Comparison of ENCODE assay signal across 16 cellular contexts in the genomic region with DNA sequence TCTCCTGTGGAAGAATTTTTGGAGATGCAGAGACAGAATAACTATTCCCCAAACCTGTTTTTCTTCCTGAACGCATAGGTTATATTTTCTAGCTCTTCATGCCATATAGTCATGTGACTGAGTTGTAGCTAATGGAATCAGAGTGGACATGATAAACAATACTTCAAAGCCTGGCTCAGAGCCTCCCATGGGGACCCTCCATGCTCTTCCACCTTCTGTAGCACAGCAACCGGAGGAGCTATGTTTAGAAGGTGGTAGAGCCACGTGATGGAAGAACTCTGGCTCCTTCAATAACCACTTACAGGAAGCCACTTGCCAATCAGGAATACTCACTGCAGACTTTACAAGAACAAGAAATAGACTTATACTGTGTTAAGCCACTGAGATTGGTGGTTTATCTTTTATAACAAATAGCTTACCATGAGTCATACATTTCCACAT. TPM values are rescaled to one million over a fixed set of nuclear protein-coding genes. Genes with fewer than 3 reads are reported as not detected.
DNase-seq lines count a peak whose midpoint lies in the region; ATAC-seq and TF ChIP-seq lines count a peak whose summit lies in the region.
"Had no signal": no experiment of that assay in that cellular context is flagged by ENCODE, and none has a peak within 500 bp of the region (broad histone marks: within the 10 kb centered on the region; RNA-seq: fewer than 3 reads in every experiment).

No MANE protein-coding gene starts in this region.

- no peaks in the 10 kb centered on the region for H3K36me3 Mint-ChIP-seq in glutamatergic neuron (ENCODE audit: unreplicated experiment)
- peaks cover 20% of the 10 kb centered on the region for H3K36me3 Mint-ChIP-seq in activated CD8-positive, alpha-beta T cell treated with anti-CD3 and anti-CD28 coated beads for 36 hours (ENCODE audit: low read depth)

- H3K9me3 ChIP-seq in A673 (ENCODE audit: low read depth, low read length, poor library complexity, severe bottlenecking): no peaks in the 10 kb centered on the region

- POLR2A ChIA-PET in A673 (lab: Charles Lee; ENCODE audit: low non-redundant PET): no interaction called here
- POLR2A ChIA-PET in activated CD8-positive, alpha-beta T cell treated with anti-CD3 and anti-CD28 coated beads for 36 hours (lab: Charles Lee): no interaction called here

- H3K4me3 ChIP-seq in A673 (ENCODE audit: low read depth, low read length, poor library complexity, severe bottlenecking): no peak overlapping the region

- intact Hi-C loops in A673 (cut with micrococcal nuclease; ENCODE audit: unreplicated experiment): no loop called here
- intact Hi-C loops in activated CD8-positive, alpha-beta T cell treated with anti-CD3 and anti-CD28 coated beads for 36 hours (cut with micrococcal nuclease): no loop called here

- CTCF ChIA-PET in A673 (lab: Charles Lee): no interaction called here
- CTCF ChIA-PET in activated CD8-positive, alpha-beta T cell treated with anti-CD3 and anti-CD28 coated beads for 36 hours (lab: Charles Lee): interaction anchor here (0.8 kb wide), 1 partner anchor 19 kb away, joined by 3 read pairs; no protein-coding TSS in a partner anchor

- peaks cover 8% of the 10 kb centered on the region for H3K36me3 ChIP-seq in A673 (ENCODE audit: insufficient read depth, low read length, poor library complexity, severe bottlenecking)

- H3K9me3 Mint-ChIP-seq in glutamatergic neuron (ENCODE audit: unreplicated experiment): no peaks in the 10 kb centered on the region
- no peaks in the 10 kb centered on the region for H3K9me3 Mint-ChIP-seq in activated CD8-positive, alpha-beta T cell treated with anti-CD3 and anti-CD28 coated beads for 36 hours
- H3K9me3 Mint-ChIP-seq: activated T-cell treated with anti-CD3 and anti-CD28 coated beads, Interleukin-2, amount 50 U/mL, for 72 hours; central memory CD8-positive, alpha-beta T cell; T-cell had no signal

- no peaks in the 10 kb centered on the region for H3K27me3 ChIP-seq in A673 (replicated peaks; ENCODE audit: insufficient read depth, low read depth, low read length, poor library complexity)

- H3K4me3 Mint-ChIP-seq in glutamatergic neuron (ENCODE audit: unreplicated experiment): peak overlapping the region; percentile 58
- H3K4me3 Mint-ChIP-seq in activated CD8-positive, alpha-beta T cell treated with anti-CD3 and anti-CD28 coated beads for 36 hours: no peak overlapping the region
- H3K4me3 Mint-ChIP-seq: activated T-cell treated with anti-CD3 and anti-CD28 coated beads, Interleukin-2, amount 50 U/mL, for 72 hours; B cell; central memory CD8-positive, alpha-beta T cell; stimulated activated naive B cell treated with anti-CD40 and anti-IgM and Interleukin-4, amounts not matched to agents 10 μg/mL and 1 μg/mL and 100 μg/mL, for 72 hours; T-cell had no signal

- H3K4me1 Mint-ChIP-seq in glutamatergic neuron (ENCODE audit: low read depth, unreplicated experiment): peaks cover 26% of the 10 kb centered on the region
- H3K4me1 Mint-ChIP-seq in activated CD8-positive, alpha-beta T cell treated with anti-CD3 and anti-CD28 coated beads for 36 hours (ENCODE audit: low read depth): no peaks in the 10 kb centered on the region
- H3K4me1 Mint-ChIP-seq: B cell; central memory CD8-positive, alpha-beta T cell; stimulated activated naive B cell treated with anti-CD40 and anti-IgM and Interleukin-4, amounts not matched to agents 10 μg/mL and 1 μg/mL and 100 μg/mL, for 72 hours; T-cell had no signal

- no TSS peak for BruUV-seq in A673 (replicated peaks; lab: Mats Ljungman, UMichigan)

- peaks cover 5% of the 10 kb centered on the region for H3K4me1 ChIP-seq in A673 (ENCODE audit: insufficient read depth, low read length, poor library complexity, severe bottlenecking)

- ATAC-seq in HG03175 (IDR thresholded peaks at IDR 0.05; ENCODE audit: unreplicated experiment): no peak
- ATAC-seq in activated CD8-positive, alpha-beta T cell treated with anti-CD3 and anti-CD28 coated beads for 36 hours: no peak
- ATAC-seq: activated T-cell treated with anti-CD3 and anti-CD28 coated beads, Interleukin-2, amount 50 U/mL, for 72 hours; stimulated activated naive B cell treated with anti-CD40 and anti-IgM and Interleukin-4, amounts not matched to agents 10 μg/mL and 1 μg/mL and 100 μg/mL, for 72 hours; T-cell had no signal

- H3K27ac Mint-ChIP-seq in glutamatergic neuron (ENCODE audit: unreplicated experiment): peak overlapping the region; percentile 83
- no peak overlapping the region for H3K27ac Mint-ChIP-seq in activated CD8-positive, alpha-beta T cell treated with anti-CD3 and anti-CD28 coated beads for 36 hours
- H3K27ac Mint-ChIP-seq: activated T-cell treated with anti-CD3 and anti-CD28 coated beads, Interleukin-2, amount 50 U/mL, for 72 hours; B cell; stimulated activated naive B cell treated with anti-CD40 and anti-IgM and Interleukin-4, amounts not matched to agents 10 μg/mL and 1 μg/mL and 100 μg/mL, for 72 hours; T-cell had no signal

- H3K27me3 Mint-ChIP-seq in glutamatergic neuron (ENCODE audit: unreplicated experiment): no peaks in the 10 kb centered on the region
- H3K27me3 Mint-ChIP-seq in activated CD8-positive, alpha-beta T cell treated with anti-CD3 and anti-CD28 coated beads for 36 hours: no peaks in the 10 kb centered on the region
- H3K27me3 Mint-ChIP-seq: B cell; central memory CD8-positive, alpha-beta T cell; stimulated activated naive B cell treated with anti-CD40 and anti-IgM and Interleukin-4, amounts not matched to agents 10 μg/mL and 1 μg/mL and 100 μg/mL, for 72 hours; T-cell had no signal

- H3K27ac ChIP-seq in A673 (ENCODE audit: low read depth, low read length, poor library complexity, severe bottlenecking): no peak overlapping the region
- H3K27ac ChIP-seq: epithelial cell of prostate had no signal

- peak; percentile 15 for DNase-seq in A673 (ENCODE audit: low spot score)
- peak; percentile 14 for DNase-seq in H4 (ENCODE audit: low spot score)
- DNase-seq in UCSD-AML1 (lab: John Stamatoyannopoulos, UW; ENCODE audit: unreplicated experiment): peak; percentile 11
- DNase-seq in glutamatergic neuron: peak; percentile 73
- DNase-seq in putamen (ENCODE audit: low spot score): no peak
- no peak for DNase-seq in activated CD8-positive, alpha-beta T cell treated with anti-CD3 and anti-CD28 coated beads for 36 hours
- DNase-seq in Kasumi-1 (lab: John Stamatoyannopoulos, UW): no peak
- DNase-seq: activated T-cell treated with anti-CD3 and anti-CD28 coated beads, Interleukin-2, amount 50 U/mL, for 72 hours; midbrain; stimulated activated CD4-positive, alpha-beta T cell treated with anti-CD3 and anti-CD28 coated beads, Interleukin-4, amount 100 ng/mL, for 1 hour; stimulated activated naive B cell treated with anti-CD40 and anti-IgM and Interleukin-4, amounts not matched to agents 10 μg/mL and 1 μg/mL and 100 μg/mL, for 72 hours; T-cell had no signal

- no peak for TF ChIP-seq CTCF in A673 (conservative IDR thresholded peaks at IDR 0.05; ENCODE audit: low read depth, low read length)
- no peak for TF ChIP-seq CTCF in glutamatergic neuron (IDR thresholded peaks at IDR 0.05; ENCODE audit: partially characterized antibody, unreplicated experiment)
- no peak for TF ChIP-seq CTCF in activated CD8-positive, alpha-beta T cell treated with anti-CD3 and anti-CD28 coated beads for 36 hours (IDR thresholded peaks at IDR 0.05)

RNA-seq across cellular contexts. Expression of gene NADK2, which starts 39.2 kb away (rescaled TPM):
- total RNA-seq in A673 (2021) (31.6 and 37.1 TPM in 2 replicates), glutamatergic neuron (ENCODE audit: unreplicated experiment) (24.2 TPM)
- total RNA-seq in H4 (2014; rRNA removed; shearing (Covaris generic)): 25.9 and 30.4 TPM in 2 replicates
- total RNA-seq in activated CD8-positive, alpha-beta T cell treated with anti-CD3 and anti-CD28 coated beads for 36 hours: 10 to 100 TPM; 22.7 to 25.2 TPM

RNA-seq across cellular contexts. Expression of gene SKP2, which starts 50.6 kb away (rescaled TPM):
- total RNA-seq in A673 (2021) (133 and 154 TPM in 2 replicates), glutamatergic neuron (ENCODE audit: unreplicated experiment) (47.8 TPM)
- 61.6 and 84.5 TPM in 2 replicates for total RNA-seq in H4 (2014; rRNA removed; shearing (Covaris generic))
- total RNA-seq in activated CD8-positive, alpha-beta T cell treated with anti-CD3 and anti-CD28 coated beads for 36 hours: 10 to 100 TPM; 55.8 to 60.2 TPM

RNA-seq across cellular contexts. Expression of gene LMBRD2, which starts 50.9 kb away (rescaled TPM):
- 6.4 and 8.4 TPM in 2 replicates for total RNA-seq in A673 (2021)
- 8.8 and 42.3 TPM in 2 replicates for total RNA-seq in H4 (2014; rRNA removed; shearing (Covaris generic))
- 32.8 TPM for total RNA-seq in glutamatergic neuron (ENCODE audit: unreplicated experiment)
- total RNA-seq in activated CD8-positive, alpha-beta T cell treated with anti-CD3 and anti-CD28 coated beads for 36 hours: 10 to 100 TPM in 1 of 2 experiments, 1 to 10 TPM in 1; 9.9 to 10.8 TPM

Comparison
In these comparisons a context has a peak if more than half of its experiments do, and no peak if none do; other contexts are left out.
1. DNase-seq: peak in A673 (single experiment), H4 (single experiment), UCSD-AML1 (single experiment) and glutamatergic neuron (single experiment); none in putamen (single experiment), activated CD8-positive, alpha-beta T cell treated with anti-CD3 and anti-CD28 coated beads for 36 hours (single experiment) and Kasumi-1 (0 of 2).